ENCODE assay signal across 19 cellular contexts in the genomic region with DNA sequence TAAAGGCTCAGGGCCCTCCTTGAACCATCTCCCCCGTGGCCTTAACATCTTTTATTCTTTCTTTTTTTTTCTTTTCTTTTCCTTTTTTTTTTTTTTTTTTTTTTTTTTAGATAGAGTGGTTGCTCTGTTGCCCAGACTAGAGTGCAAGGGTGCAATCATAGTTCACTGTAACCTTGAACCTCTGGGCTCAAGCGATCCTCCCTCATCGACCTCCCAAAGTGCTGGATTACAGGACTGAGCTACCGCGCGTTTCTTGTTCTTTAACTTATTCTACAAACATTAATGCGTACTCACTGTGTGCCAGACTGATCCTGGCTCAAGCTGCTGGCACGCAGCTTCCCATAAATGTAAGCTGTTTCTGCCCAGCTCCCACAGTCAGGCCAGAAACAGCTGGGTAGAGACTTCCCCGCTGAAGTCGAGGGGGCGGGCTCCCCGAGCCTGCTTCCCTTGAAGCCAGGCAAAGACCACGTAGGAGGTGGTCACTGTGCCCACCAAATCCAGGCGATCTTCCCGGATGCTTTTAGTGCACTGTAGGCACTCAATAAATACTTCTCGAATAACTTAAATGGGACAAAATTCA. TPM values are rescaled to one million over a fixed set of nuclear protein-coding genes. Genes with fewer than 3 reads are reported as not detected.
A peak's percentile ranks its signal among the peaks of the same experiment; 100 is the strongest.
DNase-seq lines count a peak whose midpoint lies in the region; ATAC-seq, FAIRE-seq and TF ChIP-seq lines count a peak whose summit lies in the region.
"Had no signal": no experiment of that assay in that cellular context is flagged by ENCODE, and none has a peak within 500 bp of the region (broad histone marks: within the 10 kb centered on the region; RNA-seq: fewer than 3 reads in every experiment).

No MANE protein-coding gene starts in this region.

- no peaks in the 10 kb centered on the region for H3K9me3 Mint-ChIP-seq in activated T-cell treated with anti-CD3 and anti-CD28 coated beads, Interleukin-2, amount 50 U/mL, for 72 hours
- H3K9me3 Mint-ChIP-seq in astrocyte (ENCODE audit: unreplicated experiment): peaks cover 11% of the 10 kb centered on the region

- no peak for TF ChIP-seq CTCF in astrocyte (IDR thresholded peaks at IDR 0.05; ENCODE audit: insufficient read depth, low read depth, low read length)
- TF ChIP-seq CTCF in HepG2 (CRISPR knock-in tag; IDR thresholded peaks at IDR 0.05): no peak
- TF ChIP-seq CTCF in stomach (IDR thresholded peaks at IDR 0.05): no peak

- peak overlapping the region; percentile 54 to 76 for H3K4me3 Mint-ChIP-seq in activated T-cell treated with anti-CD3 and anti-CD28 coated beads, Interleukin-2, amount 50 U/mL, for 72 hours
- peak overlapping the region; percentile 82 for H3K4me3 Mint-ChIP-seq in astrocyte (ENCODE audit: unreplicated experiment)

- H3K36me3 Mint-ChIP-seq in activated T-cell treated with anti-CD3 and anti-CD28 coated beads, Interleukin-2, amount 50 U/mL, for 72 hours (ENCODE audit: insufficient read depth in 2 of 2): peaks cover 0 to 2% of the 10 kb centered on the region in 2 donors
- no peaks in the 10 kb centered on the region for H3K36me3 Mint-ChIP-seq in astrocyte (ENCODE audit: low read depth, unreplicated experiment)

- 74% methylated on average over 16 of the region's 16 CpGs for WGBS in HepG2 (ENCODE audit: low lambda C conversion rate)
- 30 to 43% (median 36%) methylated on average over 12 to 16 of the region's 16 CpGs for WGBS in stomach, 5 donors

- BruUV-seq in HepG2 (replicated peaks; lab: Mats Ljungman, UMichigan): no TSS peak

- no peak for TF ChIP-seq POLR2A in HepG2 (IDR thresholded peaks at IDR 0.05; ENCODE audit: insufficient read depth in 1 of 2, low read depth in 2 of 2, low read length in 2 of 2)
- TF ChIP-seq POLR2A in stomach (IDR thresholded peaks at IDR 0.05): no peak

- H3K9me3 ChIP-seq in astrocyte (ENCODE audit: insufficient read depth, low read depth, low read length): no peaks in the 10 kb centered on the region
- H3K9me3 ChIP-seq in HepG2 (ENCODE audit: low read length): no peaks in the 10 kb centered on the region
- H3K9me3 ChIP-seq in stomach: peaks cover 0 to 14% (median 4%) of the 10 kb centered on the region in 4 donors
- H3K9me3 ChIP-seq: thyroid gland had no signal

- H3K36me3 ChIP-seq in astrocyte (ENCODE audit: insufficient read depth, low read length) (no peaks in the 10 kb centered on the region), HepG2 (replicated peaks in 1 of 2; ENCODE audit: control insufficient read depth in 1 of 2, insufficient read depth in 2 of 2, low read length in 2 of 2) (no peaks in the 10 kb centered on the region; a peak in 2 of 5 replicates), stomach (no peaks in the 10 kb centered on the region)
- H3K36me3 ChIP-seq: BLaER1, thyroid gland had no signal

- FAIRE-seq in astrocyte (lab: Jason Lieb, UNC) (no peak), HepG2 (lab: Jason Lieb, UNC) (no peak)
- FAIRE-seq: A204.1, TTC549 had no signal

- H3K4me2 ChIP-seq in astrocyte (ENCODE audit: low read length): peak overlapping the region; percentile 84
- H3K4me2 ChIP-seq in HepG2 (ENCODE audit: low read depth, low read length): no peak overlapping the region
- H3K4me2 ChIP-seq: BLaER1 had no signal

- CTCF ChIA-PET in HepG2 (lab: Yijun Ruan, JAX; ENCODE audit: low intra/inter-chr PET ratio, low total read pairs): no interaction called here

- H3K4me1 ChIP-seq in astrocyte (ENCODE audit: insufficient read depth, low read length) (peaks cover 7% of the 10 kb centered on the region), HepG2 (ENCODE audit: insufficient read depth, low read length) (peaks cover 28% of the 10 kb centered on the region), stomach (peaks cover 5 to 17% (median 12%) of the 10 kb centered on the region in 4 donors)
- H3K4me1 ChIP-seq: BLaER1 had no signal

- H3K4me1 Mint-ChIP-seq in activated T-cell treated with anti-CD3 and anti-CD28 coated beads, Interleukin-2, amount 50 U/mL, for 72 hours (ENCODE audit: low read depth): peaks cover 33% of the 10 kb centered on the region
- H3K4me1 Mint-ChIP-seq in astrocyte (ENCODE audit: low read depth, unreplicated experiment): peaks cover 2% of the 10 kb centered on the region

- in situ Hi-C loops in HepG2 (cut with HindIII; ENCODE audit: extremely low pct_ligation_motif_present, low pct_unique_long_range_greater_than_20kb): no loop called here

- no peak overlapping the region for H3K27ac Mint-ChIP-seq in activated T-cell treated with anti-CD3 and anti-CD28 coated beads, Interleukin-2, amount 50 U/mL, for 72 hours
- no peak overlapping the region for H3K27ac Mint-ChIP-seq in astrocyte (ENCODE audit: unreplicated experiment)
- H3K27ac Mint-ChIP-seq: H9 had no signal

- peaks cover 33% of the 10 kb centered on the region for H4K20me1 ChIP-seq in astrocyte (ENCODE audit: insufficient read depth, low read length)
- no peaks in the 10 kb centered on the region; the same call in 1 of the 2 replicates for H4K20me1 ChIP-seq in HepG2 (ENCODE audit: insufficient read depth, low read length)
- H4K20me1 ChIP-seq: BLaER1 had no signal

- no peak for TF ChIP-seq EP300 in HepG2 (IDR thresholded peaks at IDR 0.05; ENCODE audit: low read depth in 2 of 2, low read length in 2 of 2)
- no peak for TF ChIP-seq EP300 in HepG2 (CRISPR knock-in tag; IDR thresholded peaks at IDR 0.05; ENCODE audit: borderline replicate concordance)
- TF ChIP-seq EP300 in stomach (IDR thresholded peaks at IDR 0.05): no peak

- peaks cover 48% of the 10 kb centered on the region for H3K27me3 ChIP-seq in astrocyte (ENCODE audit: insufficient read depth, low read length)
- H3K27me3 ChIP-seq in HepG2 (ENCODE audit: control insufficient read depth in 1 of 2, insufficient read depth in 2 of 2, low read length in 2 of 2): no peaks in the 10 kb centered on the region; a peak in 1 of 5 replicates
- peaks cover 27 to 100% (median 61%) of the 10 kb centered on the region in 3 donors for H3K27me3 ChIP-seq in stomach

- intact Hi-C loops in HepG2 (cut with micrococcal nuclease; ENCODE audit: unreplicated experiment) (no loop called here), stomach (cut with DNase I; ENCODE audit: low total_unique reads) (no loop called here)

- no peak for DNase-seq in activated T-cell treated with anti-CD3 and anti-CD28 coated beads, Interleukin-2, amount 50 U/mL, for 72 hours
- DNase-seq in activated T-cell treated with anti-CD3 and anti-CD28 coated beads, Interleukin-2, amount 50 U/mL, for 1 hour: no peak
- DNase-seq in astrocyte (ENCODE audit: low read depth) (no peak), HepG2 (ENCODE audit: low spot score) (no peak), stomach (peak; percentile 4), NCI-H1092 (lab: John Stamatoyannopoulos, UW) (no peak), medulla oblongata (ENCODE audit: extremely low spot score) (no peak)
- DNase-seq: aorta, H9, hippocampal formation, NCI-H1436 treated with DMSO at 0.1 percent for 48 hours, NCI-H2171, NCI-H69, thyroid gland had no signal

- peaks cover 86% of the 10 kb centered on the region for H3K27me3 Mint-ChIP-seq in activated T-cell treated with anti-CD3 and anti-CD28 coated beads, Interleukin-2, amount 50 U/mL, for 72 hours (ENCODE audit: low read depth)
- H3K27me3 Mint-ChIP-seq in astrocyte (ENCODE audit: low read depth, unreplicated experiment): peaks cover 80% of the 10 kb centered on the region

- ATAC-seq in activated T-cell treated with anti-CD3 and anti-CD28 coated beads, Interleukin-2, amount 50 U/mL, for 72 hours (replicated peaks in 1 of 2): no peak
- no peak for ATAC-seq in HepG2
- no peak for ATAC-seq in HG03354 (IDR thresholded peaks at IDR 0.05; ENCODE audit: poor library complexity, severe bottlenecking, unreplicated experiment)

- POLR2A ChIA-PET in HepG2 (lab: Yijun Ruan, JAX): no interaction called here

- H3K79me2 ChIP-seq in astrocyte (ENCODE audit: insufficient read depth, low read length): no peaks in the 10 kb centered on the region
- H3K79me2 ChIP-seq in HepG2 (ENCODE audit: insufficient read depth, low read length): peaks cover 12% of the 10 kb centered on the region

- H3K9ac ChIP-seq in astrocyte (ENCODE audit: low read length) (no peak overlapping the region), HepG2 (ENCODE audit: insufficient read depth, low read depth, low read length) (no peak overlapping the region)
- H3K9ac ChIP-seq: BLaER1 had no signal

- H2AFZ ChIP-seq in astrocyte (ENCODE audit: low read depth, low read length) (no peak overlapping the region), HepG2 (ENCODE audit: low read length) (no peak overlapping the region)

- TF ChIP-seq RAD21 in HepG2 (CRISPR knock-in tag; IDR thresholded peaks at IDR 0.05): no peak

- H3K27ac ChIP-seq in astrocyte (ENCODE audit: low read depth, low read length) (no peak overlapping the region), HepG2 (ENCODE audit: extremely low read length, insufficient read depth, low read length) (no peak overlapping the region), stomach (no peak overlapping the region)
- H3K27ac ChIP-seq: BLaER1, thyroid gland had no signal

- H3K4me3 ChIP-seq in astrocyte (ENCODE audit: insufficient read depth, low read depth, low read length): no peak overlapping the region
- H3K4me3 ChIP-seq in HepG2 (replicated peaks in 1 of 3; ENCODE audit: insufficient read depth in 1 of 3, low read depth in 2 of 3, low read length in 3 of 3): no peak overlapping the region
- H3K4me3 ChIP-seq in stomach: peak overlapping the region in 1 of 4 donors; percentile 31
- H3K4me3 ChIP-seq: BLaER1, thyroid gland had no signal

RNA-seq across cellular contexts. Expression of gene VAX2, which starts 6.2 kb away (rescaled TPM):
- not detected for total RNA-seq in activated T-cell treated with anti-CD3 and anti-CD28 coated beads, Interleukin-2, amount 50 U/mL, for 72 hours
- 0.26 and 0.48 TPM in 2 replicates for total RNA-seq in astrocyte
- 3.9 and 4.1 TPM in 2 replicates for total RNA-seq in HepG2 (2016; rRNA removed; fragmentation: Illumina TruSeq; extraction: Trizol)
- 3.0 and 3.9 TPM in 2 replicates for total RNA-seq in HepG2 (2016; cell fraction: cytosol; rRNA removed; fragmentation: Illumina TruSeq; extraction: Trizol; ENCODE audit: low read depth)
- total RNA-seq in HepG2 (2016; cell fraction: insoluble cytoplasmic fraction; rRNA removed; fragmentation: Illumina TruSeq; extraction: Trizol): 3.6 and 4.7 TPM in 2 replicates
- total RNA-seq in HepG2 (2016; cell fraction: membrane; rRNA removed; fragmentation: Illumina TruSeq; extraction: Trizol): 3.2 and 4.6 TPM in 2 replicates
- total RNA-seq in HepG2 (2016; cell fraction: nucleus; rRNA removed; fragmentation: Illumina TruSeq; extraction: Trizol): 2.9 and 3.6 TPM in 2 replicates
- polyA plus RNA-seq in HepG2 (2011; rRNA removed): 2.1 and 3.0 TPM in 2 replicates
- 0.96 and 1.5 TPM in 2 replicates for polyA plus RNA-seq in HepG2 (2011; cell fraction: cytosol; rRNA removed)
- polyA plus RNA-seq in HepG2 (2011; cell fraction: nucleus; rRNA removed): 12.7 and 15.3 TPM in 2 replicates
- polyA plus RNA-seq in HepG2 (2012): 1.0 and 1.3 TPM in 2 replicates
- 4.8 and 4.9 TPM in 2 replicates for polyA plus RNA-seq in HepG2 (2016; cell fraction: cytosol; fragmentation: Illumina TruSeq; extraction: Trizol; ENCODE audit: low read depth)
- polyA plus RNA-seq in HepG2 (2016; cell fraction: insoluble cytoplasmic fraction; fragmentation: Illumina TruSeq; extraction: Trizol; ENCODE audit: low read depth): 4.6 and 5.5 TPM in 2 replicates
- polyA plus RNA-seq in HepG2 (2016; cell fraction: membrane; fragmentation: Illumina TruSeq; extraction: Trizol; ENCODE audit: low read depth): 4.6 and 5.0 TPM in 2 replicates
- polyA plus RNA-seq in HepG2 (2016; cell fraction: nucleus; fragmentation: Illumina TruSeq; extraction: Trizol; ENCODE audit: insufficient read depth, low read depth): 6.7 and 8.7 TPM in 2 replicates
- polyA minus RNA-seq in HepG2 (2011; rRNA and poly(A)+ RNA removed; ENCODE audit: low replicate concordance): 1.1 TPM in 1 of 2 replicates, not detected in the other
- polyA minus RNA-seq in HepG2 (2011; cell fraction: cytosol; rRNA and poly(A)+ RNA removed): 0.59 and 1.1 TPM in 2 replicates
- 3.0 and 3.3 TPM in 2 replicates for polyA minus RNA-seq in HepG2 (2011; cell fraction: nucleus; rRNA and poly(A)+ RNA removed)
- total RNA-seq in stomach: 1 to 10 TPM in 1 of 5 donors, not detected in 4; 1.2 TPM
- polyA plus RNA-seq in stomach: under 1 TPM in 2 of 3 donors, not detected in 1; 0.23 to 0.25 TPM
- total RNA-seq: H9, kidney epithelial cell had no signal

RNA-seq across cellular contexts. Expression of gene ATP6V1B1, which starts 29.2 kb away (rescaled TPM):
- not detected for total RNA-seq in activated T-cell treated with anti-CD3 and anti-CD28 coated beads, Interleukin-2, amount 50 U/mL, for 72 hours
- total RNA-seq in astrocyte (not detected in 2 replicates), HepG2 (2016; rRNA removed; fragmentation: Illumina TruSeq; extraction: Trizol) (0.58 TPM in 1 of 2 replicates, not detected in the other), stomach (under 1 TPM in 1 of 5 donors, not detected in 4; 0.55 TPM)
- total RNA-seq in HepG2 (2016; cell fraction: cytosol; rRNA removed; fragmentation: Illumina TruSeq; extraction: Trizol; ENCODE audit: low read depth): not detected in 2 replicates
- 0.37 and 1.5 TPM in 2 replicates for total RNA-seq in HepG2 (2016; cell fraction: insoluble cytoplasmic fraction; rRNA removed; fragmentation: Illumina TruSeq; extraction: Trizol)
- total RNA-seq in HepG2 (2016; cell fraction: membrane; rRNA removed; fragmentation: Illumina TruSeq; extraction: Trizol): not detected in 2 replicates
- total RNA-seq in HepG2 (2016; cell fraction: nucleus; rRNA removed; fragmentation: Illumina TruSeq; extraction: Trizol): 2.3 and 2.4 TPM in 2 replicates
- polyA plus RNA-seq in HepG2 (2011; rRNA removed) (1.6 and 1.8 TPM in 2 replicates), stomach (under 1 TPM in 1 of 3 donors, not detected in 2; 0.35 TPM)
- 0.21 and 0.30 TPM in 2 replicates for polyA plus RNA-seq in HepG2 (2011; cell fraction: cytosol; rRNA removed)
- polyA plus RNA-seq in HepG2 (2011; cell fraction: nucleus; rRNA removed): 24.4 and 25.8 TPM in 2 replicates
- 1.7 and 2.1 TPM in 2 replicates for polyA plus RNA-seq in HepG2 (2012)
- polyA plus RNA-seq in HepG2 (2016; cell fraction: cytosol; fragmentation: Illumina TruSeq; extraction: Trizol; ENCODE audit: low read depth): 0.07 and 0.08 TPM in 2 replicates
- 0.31 TPM in 1 of 2 replicates, not detected in the other for polyA plus RNA-seq in HepG2 (2016; cell fraction: insoluble cytoplasmic fraction; fragmentation: Illumina TruSeq; extraction: Trizol; ENCODE audit: low read depth)
- polyA plus RNA-seq in HepG2 (2016; cell fraction: membrane; fragmentation: Illumina TruSeq; extraction: Trizol; ENCODE audit: low read depth): 0.12 TPM in 1 of 2 replicates, not detected in the other
- 7.8 and 11.0 TPM in 2 replicates for polyA plus RNA-seq in HepG2 (2016; cell fraction: nucleus; fragmentation: Illumina TruSeq; extraction: Trizol; ENCODE audit: insufficient read depth, low read depth)
- polyA minus RNA-seq in HepG2 (2011; rRNA and poly(A)+ RNA removed; ENCODE audit: low replicate concordance): 0.18 TPM in 1 of 2 replicates, not detected in the other
- not detected in 2 replicates for polyA minus RNA-seq in HepG2 (2011; cell fraction: cytosol; rRNA and poly(A)+ RNA removed)
- 1.5 and 3.5 TPM in 2 replicates for polyA minus RNA-seq in HepG2 (2011; cell fraction: nucleus; rRNA and poly(A)+ RNA removed)
- total RNA-seq: H9, kidney epithelial cell, thyroid gland had no signal
